Comparison of ENCODE assay signal across 9 cellular contexts in genomic region chr1:94025383-94026340, GRCh38.
DNase-seq lines count a peak whose midpoint lies in the region; ATAC-seq and TF ChIP-seq lines count a peak whose summit lies in the region.
"Had no signal": no experiment of that assay in that cellular context is flagged by ENCODE, and none has a peak within 500 bp of the region (broad histone marks: within the 10 kb centered on the region; RNA-seq: fewer than 3 reads in every experiment).

No MANE protein-coding gene starts in this region.

- no peaks in the 10 kb centered on the region for H3F3A ChIP-seq in Loucy (ENCODE audit: low read depth)

- no peak overlapping the region for H2AFZ ChIP-seq in Loucy (ENCODE audit: low read length)

- H3K4me2 ChIP-seq in Loucy (ENCODE audit: low read depth, low read length, poor library complexity, severe bottlenecking), result no peak overlapping the region

- peak; percentile 80 for TF ChIP-seq CTCF in Loucy (conservative IDR thresholded peaks at IDR 0.05; ENCODE audit: low read length)
- TF ChIP-seq CTCF in fibroblast of mammary gland (conservative IDR thresholded peaks at IDR 0.05; ENCODE audit: control insufficient read depth, insufficient read depth, low read depth, low read length), result peak; percentile 77
- TF ChIP-seq CTCF in omental fat pad (IDR thresholded peaks at IDR 0.05), result peak in 2 of 3 donors; percentile 48 to 71

- DNase-seq in NCI-H1436 (lab: John Stamatoyannopoulos, UW), result peak; percentile 22
- no peak for DNase-seq in NCI-H1436 treated with DMSO at 0.1 percent for 48 hours (lab: John Stamatoyannopoulos, UW)
- DNase-seq in SK-N-MC (ENCODE audit: low read depth, low spot score), result no peak
- peak; percentile 78 for DNase-seq in fibroblast of mammary gland (ENCODE audit: low read depth)
- no peak for DNase-seq in omental fat pad (ENCODE audit: low spot score)
- no peak for DNase-seq in activated T-helper 1 cell treated with anti-CD3 and anti-CD28 coated beads, Interleukin-12 subunit alpha, Interleukin-12 subunit beta, Interleukin-2, Interleukin-4 antibody, amounts not matched to agents 30 ng/mL and 10 ng/mL and 1 ng/mL, durations not matched to agents 14 hours and 24 hours and 36 hours (ENCODE audit: low spot score)

- H3K36me3 Mint-ChIP-seq in activated T-helper 1 cell treated with anti-CD3 and anti-CD28 coated beads, Interleukin-12 subunit alpha, Interleukin-12 subunit beta, Interleukin-2, Interleukin-4 antibody, amounts not matched to agents 30 ng/mL and 10 ng/mL and 1 ng/mL, durations not matched to agents 14 hours and 24 hours and 36 hours (ENCODE audit: low read depth), result no peaks in the 10 kb centered on the region
- H3K36me3 Mint-ChIP-seq: CD4-positive, CD25-positive, alpha-beta regulatory T cell had no signal

- no peaks in the 10 kb centered on the region for H3K27me3 ChIP-seq in Loucy (ENCODE audit: insufficient read depth, low read length, poor library complexity, severe bottlenecking)

- no peaks in the 10 kb centered on the region for H3K9me3 ChIP-seq in Loucy (ENCODE audit: insufficient read depth, low read depth, low read length)
- H3K9me3 ChIP-seq in SK-N-MC (ENCODE audit: low read depth, low read length), result no peaks in the 10 kb centered on the region

- no peak overlapping the region for H3K27ac Mint-ChIP-seq in activated T-helper 1 cell treated with anti-CD3 and anti-CD28 coated beads, Interleukin-12 subunit alpha, Interleukin-12 subunit beta, Interleukin-2, Interleukin-4 antibody, amounts not matched to agents 30 ng/mL and 10 ng/mL and 1 ng/mL, durations not matched to agents 14 hours and 24 hours and 36 hours
- H3K27ac Mint-ChIP-seq: CD4-positive, CD25-positive, alpha-beta regulatory T cell had no signal

- no peaks in the 10 kb centered on the region for H3K79me2 ChIP-seq in Loucy (ENCODE audit: insufficient read depth, low read length)

- H3K27ac ChIP-seq in SK-N-MC, result no peak overlapping the region

- peaks cover 20% of the 10 kb centered on the region for H3K4me1 Mint-ChIP-seq in activated T-helper 1 cell treated with anti-CD3 and anti-CD28 coated beads, Interleukin-12 subunit alpha, Interleukin-12 subunit beta, Interleukin-2, Interleukin-4 antibody, amounts not matched to agents 30 ng/mL and 10 ng/mL and 1 ng/mL, durations not matched to agents 14 hours and 24 hours and 36 hours (ENCODE audit: low read depth)

- H3K36me3 ChIP-seq in Loucy (ENCODE audit: insufficient read depth, low read length) (no peaks in the 10 kb centered on the region), SK-N-MC (ENCODE audit: insufficient read depth, low read length) (no peaks in the 10 kb centered on the region)

- no peaks in the 10 kb centered on the region for H3K9me2 ChIP-seq in Loucy (replicated peaks; ENCODE audit: low read depth, low read length)

- H3K9ac ChIP-seq in Loucy (ENCODE audit: low read depth, low read length, poor library complexity, severe bottlenecking), result no peak overlapping the region
- peak overlapping the region; percentile 17 for H3K9ac ChIP-seq in SK-N-MC (ENCODE audit: insufficient read length)

- H3K4me3 ChIP-seq in Loucy (ENCODE audit: low read length, poor library complexity, severe bottlenecking) (no peak overlapping the region), SK-N-MC (no peak overlapping the region), fibroblast of mammary gland (ENCODE audit: control insufficient read depth, low read depth, low read length) (no peak overlapping the region)

- intact Hi-C loops in activated T-helper 1 cell treated with anti-CD3 and anti-CD28 coated beads, Interleukin-12 subunit alpha, Interleukin-12 subunit beta, Interleukin-2, Interleukin-4 antibody, amounts not matched to agents 30 ng/mL and 10 ng/mL and 1 ng/mL, durations not matched to agents 14 hours and 24 hours and 36 hours (cut with micrococcal nuclease), result loop anchor here (1.0 kb wide), 2 partner anchors 311 to 438 kb away; no protein-coding TSS in a partner anchor

- H3K4me1 ChIP-seq in Loucy (ENCODE audit: insufficient read depth, low read length, poor library complexity, severe bottlenecking), result peaks cover 9% of the 10 kb centered on the region

- peaks cover 12% of the 10 kb centered on the region for H3K27me3 Mint-ChIP-seq in activated T-helper 1 cell treated with anti-CD3 and anti-CD28 coated beads, Interleukin-12 subunit alpha, Interleukin-12 subunit beta, Interleukin-2, Interleukin-4 antibody, amounts not matched to agents 30 ng/mL and 10 ng/mL and 1 ng/mL, durations not matched to agents 14 hours and 24 hours and 36 hours (ENCODE audit: insufficient read depth)
- H3K27me3 Mint-ChIP-seq: CD4-positive, CD25-positive, alpha-beta regulatory T cell had no signal

- H4K20me1 ChIP-seq in Loucy (ENCODE audit: insufficient read depth, low read length, poor library complexity, severe bottlenecking), result no peaks in the 10 kb centered on the region

- ATAC-seq in omental fat pad (ENCODE audit: low FRiP score), result peak; percentile 21
- ATAC-seq in HG02571 (IDR thresholded peaks at IDR 0.05; ENCODE audit: unreplicated experiment), result no peak

- no peaks in the 10 kb centered on the region for H3K9me3 Mint-ChIP-seq in activated T-helper 1 cell treated with anti-CD3 and anti-CD28 coated beads, Interleukin-12 subunit alpha, Interleukin-12 subunit beta, Interleukin-2, Interleukin-4 antibody, amounts not matched to agents 30 ng/mL and 10 ng/mL and 1 ng/mL, durations not matched to agents 14 hours and 24 hours and 36 hours
- H3K9me3 Mint-ChIP-seq: CD4-positive, CD25-positive, alpha-beta regulatory T cell had no signal

- H3K4me3 Mint-ChIP-seq in activated T-helper 1 cell treated with anti-CD3 and anti-CD28 coated beads, Interleukin-12 subunit alpha, Interleukin-12 subunit beta, Interleukin-2, Interleukin-4 antibody, amounts not matched to agents 30 ng/mL and 10 ng/mL and 1 ng/mL, durations not matched to agents 14 hours and 24 hours and 36 hours, result no peak overlapping the region
- H3K4me3 Mint-ChIP-seq: CD4-positive, CD25-positive, alpha-beta regulatory T cell had no signal

Comparison
In these comparisons a context has a peak if more than half of its experiments do, and no peak if none do; other contexts are left out.
1. DNase-seq: peak in NCI-H1436 (single experiment) and fibroblast of mammary gland (single experiment); none in NCI-H1436 treated with DMSO at 0.1 percent for 48 hours (single experiment), SK-N-MC (single experiment), omental fat pad (single experiment) and activated T-helper 1 cell treated with anti-CD3 and anti-CD28 coated beads, Interleukin-12 subunit alpha, Interleukin-12 subunit beta, Interleukin-2, Interleukin-4 antibody, amounts not matched to agents 30 ng/mL and 10 ng/mL and 1 ng/mL, durations not matched to agents 14 hours and 24 hours and 36 hours (single experiment).
2. Peak in every context shown above with its lines, with median percentiles within 50 percentile points of each other: CTCF ChIP-seq.